10 cellular contexts compared by ENCODE assay signal in the genomic region with DNA sequence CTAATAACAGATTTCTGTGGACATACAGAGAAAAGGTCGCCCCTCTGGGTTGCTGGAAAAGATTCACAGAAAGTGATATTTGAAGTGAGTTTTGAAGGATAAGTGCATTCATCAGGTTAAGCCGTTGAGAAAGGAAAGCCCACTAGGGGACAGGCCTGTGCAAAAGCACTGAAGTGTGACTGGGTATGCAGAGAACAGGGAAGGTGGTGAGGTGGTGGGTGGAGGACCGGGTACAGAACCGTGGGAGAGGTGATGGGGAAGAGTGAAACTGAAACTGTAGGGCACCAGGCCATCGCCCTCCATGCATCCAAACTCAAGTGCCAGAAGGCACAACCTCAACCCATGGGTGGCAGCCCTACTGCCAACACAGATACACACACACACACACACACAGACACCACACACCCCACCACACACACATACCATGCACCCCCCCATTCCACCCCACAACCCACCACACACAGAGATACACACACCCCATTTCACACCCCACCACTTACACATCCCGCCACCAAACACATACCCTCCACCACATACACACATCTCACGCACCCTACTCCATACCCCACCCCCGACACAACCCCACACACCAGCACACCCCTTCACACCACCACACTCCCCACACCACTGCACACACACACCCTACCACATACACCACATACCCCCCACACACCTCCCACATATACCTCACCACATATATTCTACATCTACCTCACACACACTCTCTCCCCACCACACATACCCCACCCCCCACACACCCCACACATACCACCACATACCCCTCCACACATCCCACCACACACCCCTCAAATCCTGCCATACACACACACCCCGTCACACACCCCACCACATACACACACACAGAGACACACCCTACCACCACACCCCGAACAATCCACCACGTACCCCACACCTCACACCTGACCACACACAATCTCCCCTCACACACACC. TPM values are rescaled to one million over a fixed set of nuclear protein-coding genes. Genes with fewer than 3 reads are reported as not detected.
DNase-seq lines count a peak whose midpoint lies in the region; ATAC-seq and TF ChIP-seq lines count a peak whose summit lies in the region.
"Had no signal": no experiment of that assay in that cellular context is flagged by ENCODE, and none has a peak within 500 bp of the region (broad histone marks: within the 10 kb centered on the region; RNA-seq: fewer than 3 reads in every experiment).

No MANE protein-coding gene starts in this region.

- POLR2A ChIA-PET in activated CD4-positive, alpha-beta T cell treated with anti-CD3 and anti-CD28 coated beads for 36 hours (lab: Charles Lee) = no interaction called here

- peak; percentile 31 for DNase-seq in activated CD4-positive, alpha-beta T cell treated with anti-CD3 and anti-CD28 coated beads for 36 hours
- no peak for DNase-seq in activated CD4-positive, alpha-beta T cell treated with anti-CD3 and anti-CD28 coated beads, Interleukin-2, amount 50 U/mL, for 4 hours
- DNase-seq in Kasumi-1 (lab: John Stamatoyannopoulos, UW) (peak; percentile 23 to 27), choroid plexus epithelial cell (ENCODE audit: low read depth) (no peak), trophoblast cell (no peak), Peyer's patch (no peak), tibial artery (no peak)
- DNase-seq in effector CD4-positive, alpha-beta T cell = no peak

- H3K4me1 ChIP-seq in trophoblast cell (ENCODE audit: control insufficient read depth in 1 of 2, insufficient read depth in 2 of 2, low read length in 2 of 2) (no peaks in the 10 kb centered on the region), Peyer's patch (no peaks in the 10 kb centered on the region), tibial artery (no peaks in the 10 kb centered on the region)

- H2AK5ac ChIP-seq in trophoblast cell (ENCODE audit: low read length) = no peak overlapping the region

- H3K27me3 ChIP-seq in trophoblast cell (ENCODE audit: insufficient read depth, low read length) (no peaks in the 10 kb centered on the region), Peyer's patch (no peaks in the 10 kb centered on the region), tibial artery (no peaks in the 10 kb centered on the region)

- H3K9me3 Mint-ChIP-seq in activated CD4-positive, alpha-beta T cell treated with anti-CD3 and anti-CD28 coated beads for 36 hours (ENCODE audit: low read depth) = peaks cover 15% of the 10 kb centered on the region

- no peak overlapping the region for H3K18ac ChIP-seq in trophoblast cell (ENCODE audit: low read length)

- TF ChIP-seq POLR2A in Peyer's patch (IDR thresholded peaks at IDR 0.05) = no peak

- H3K4ac ChIP-seq in trophoblast cell (ENCODE audit: low read depth, low read length) = no peak overlapping the region

- H3K27me3 Mint-ChIP-seq in activated CD4-positive, alpha-beta T cell treated with anti-CD3 and anti-CD28 coated beads for 36 hours = no peaks in the 10 kb centered on the region

- no peak overlapping the region for H2AFZ ChIP-seq in trophoblast cell (ENCODE audit: insufficient read depth, low read length, poor library complexity)

- H3K36me3 Mint-ChIP-seq in activated CD4-positive, alpha-beta T cell treated with anti-CD3 and anti-CD28 coated beads for 36 hours (ENCODE audit: low read depth) = peaks cover 12% of the 10 kb centered on the region

- no peak overlapping the region for H4K12ac ChIP-seq in trophoblast cell (ENCODE audit: low read depth, low read length)

- no peak overlapping the region for H2BK5ac ChIP-seq in trophoblast cell (ENCODE audit: low read depth, low read length, poor library complexity)

- H4K8ac ChIP-seq in trophoblast cell (ENCODE audit: low read depth, low read length) = no peak overlapping the region

- no peak overlapping the region for H3K9ac ChIP-seq in trophoblast cell (ENCODE audit: low read length)

- no peak overlapping the region for H3K4me3 Mint-ChIP-seq in activated CD4-positive, alpha-beta T cell treated with anti-CD3 and anti-CD28 coated beads for 36 hours
- H3K4me3 Mint-ChIP-seq: nephron had no signal

- no peak overlapping the region for H2BK12ac ChIP-seq in trophoblast cell (ENCODE audit: low read length)

- H3K23ac ChIP-seq in trophoblast cell (ENCODE audit: low read length) = no peak overlapping the region

- CTCF ChIA-PET in activated CD4-positive, alpha-beta T cell treated with anti-CD3 and anti-CD28 coated beads for 36 hours (lab: Charles Lee) = no interaction called here

- H3K14ac ChIP-seq in trophoblast cell (ENCODE audit: low read length) = no peak overlapping the region

- no peaks in the 10 kb centered on the region for H3K9me3 ChIP-seq in trophoblast cell (ENCODE audit: insufficient read depth, low read depth, low read length)
- no peaks in the 10 kb centered on the region for H3K9me3 ChIP-seq in Peyer's patch
- H3K9me3 ChIP-seq in tibial artery = peaks cover 0 to 7% (median 0%) of the 10 kb centered on the region in 3 donors

- ATAC-seq in activated CD4-positive, alpha-beta T cell treated with anti-CD3 and anti-CD28 coated beads for 36 hours = peak; percentile 30

- no peak overlapping the region for H4K91ac ChIP-seq in trophoblast cell (ENCODE audit: low read depth, low read length)

- H3K27ac ChIP-seq in trophoblast cell (ENCODE audit: low read depth, low read length) (no peak overlapping the region), Peyer's patch (no peak overlapping the region), tibial artery (no peak overlapping the region)
- H3K27ac ChIP-seq: HL-60 had no signal

- TF ChIP-seq CTCF in choroid plexus epithelial cell (conservative IDR thresholded peaks at IDR 0.05; ENCODE audit: low read depth, low read length) (peak; percentile 30), Peyer's patch (IDR thresholded peaks at IDR 0.05) (no peak), tibial artery (IDR thresholded peaks at IDR 0.05) (no peak)

- H3K4me3 ChIP-seq in choroid plexus epithelial cell (ENCODE audit: low read depth, low read length) (no peak overlapping the region), trophoblast cell (ENCODE audit: low read depth, low read length) (peak overlapping the region; percentile 23), Peyer's patch (no peak overlapping the region), tibial artery (no peak overlapping the region)

- intact Hi-C loops in activated CD4-positive, alpha-beta T cell treated with anti-CD3 and anti-CD28 coated beads for 36 hours (cut with DNase I, micrococcal nuclease) = no loop called here
- intact Hi-C loops in tibial artery (cut with DNase I; ENCODE audit: low total_unique reads) = no loop called here

- no peak overlapping the region for H2BK120ac ChIP-seq in trophoblast cell (ENCODE audit: insufficient read depth, low read length, poor library complexity)

- no peak overlapping the region for H3K4me2 ChIP-seq in trophoblast cell (ENCODE audit: low read length)

- no peak overlapping the region for H3K27ac Mint-ChIP-seq in activated CD4-positive, alpha-beta T cell treated with anti-CD3 and anti-CD28 coated beads for 36 hours
- H3K27ac Mint-ChIP-seq: nephron had no signal

- H3K4me1 Mint-ChIP-seq in activated CD4-positive, alpha-beta T cell treated with anti-CD3 and anti-CD28 coated beads for 36 hours = peaks cover 5% of the 10 kb centered on the region

- WGBS in trophoblast cell (ENCODE audit: extremely low coverage, insufficient coverage, insufficient read length) = 100% methylated on average over 5 of the region's 11 CpGs

- H3K79me2 ChIP-seq in trophoblast cell (ENCODE audit: control insufficient read depth, insufficient read depth, low read length, poor library complexity) = no peaks in the 10 kb centered on the region

- no peaks in the 10 kb centered on the region for H3K79me1 ChIP-seq in trophoblast cell (ENCODE audit: low read length)

- no peaks in the 10 kb centered on the region for H3K36me3 ChIP-seq in trophoblast cell (ENCODE audit: control insufficient read depth in 1 of 2, insufficient read depth in 2 of 2, low read length in 2 of 2)
- no peaks in the 10 kb centered on the region for H3K36me3 ChIP-seq in Peyer's patch
- peaks cover 0 to 4% (median 0%) of the 10 kb centered on the region in 3 donors for H3K36me3 ChIP-seq in tibial artery

RNA-seq across cellular contexts. Expression of gene TSEN15, which starts 59.0 kb away (rescaled TPM):
- total RNA-seq in activated CD4-positive, alpha-beta T cell treated with anti-CD3 and anti-CD28 coated beads for 36 hours = 10 to 100 TPM; 44.1 to 47.3 TPM
- polyA plus RNA-seq in trophoblast cell (2013) = 23.5 and 24.0 TPM in 2 replicates
- total RNA-seq in Peyer's patch = 10 to 100 TPM in 2 of 4 donors, 1 to 10 TPM in 2; 9.1 to 18.2 (median 11.1) TPM

Comparison
In these comparisons a context has a peak if more than half of its experiments do, and no peak if none do; other contexts are left out.
1. DNase-seq: peak in activated CD4-positive, alpha-beta T cell treated with anti-CD3 and anti-CD28 coated beads for 36 hours (single experiment) and Kasumi-1 (2 of 2); none in activated CD4-positive, alpha-beta T cell treated with anti-CD3 and anti-CD28 coated beads, Interleukin-2, amount 50 U/mL, for 4 hours (0 of 2), choroid plexus epithelial cell (single experiment), trophoblast cell (0 of 2), Peyer's patch (0 of 3), tibial artery (0 of 2) and effector CD4-positive, alpha-beta T cell (single experiment).